Comparison of ENCODE assay signal across 8 cellular contexts in genomic region chr13:20191902-20192469, GRCh38. TPM values are rescaled to one million over a fixed set of nuclear protein-coding genes. Genes with fewer than 3 reads are reported as not detected.
DNase-seq lines count a peak whose midpoint lies in the region; ATAC-seq and TF ChIP-seq lines count a peak whose summit lies in the region.

No MANE protein-coding gene starts in this region.

- H3K36me3 ChIP-seq in parathyroid adenoma (ENCODE audit: control insufficient read depth, insufficient read depth, low read length) = no peaks in the 10 kb centered on the region

- no peaks in the 10 kb centered on the region for H3K4me1 ChIP-seq in parathyroid adenoma

- peaks cover 36% of the 10 kb centered on the region for H3K27me3 Mint-ChIP-seq in activated naive CD4-positive, alpha-beta T cell treated with anti-CD3 and anti-CD28 coated beads, Interleukin-2, amount 50 U/mL, for 24 hours
- H3K27me3 Mint-ChIP-seq in WTC11 (ENCODE audit: low read depth) = peaks cover 90% of the 10 kb centered on the region

- no peaks in the 10 kb centered on the region for H3K9me3 ChIP-seq in parathyroid adenoma (ENCODE audit: control insufficient read depth, low read length)

- TF ChIP-seq CTCF in WTC11 (IDR thresholded peaks at IDR 0.05) (no peak), parathyroid adenoma (IDR thresholded peaks at IDR 0.05) (no peak)

- H3K27me3 ChIP-seq in parathyroid adenoma (ENCODE audit: control insufficient read depth, insufficient read depth, low read length) = no peaks in the 10 kb centered on the region

- H3K4me3 ChIP-seq in parathyroid adenoma (ENCODE audit: low read depth, low read length) = peak overlapping the region; percentile 41

- ATAC-seq in WTC11 = peak; percentile 41
- no peak for ATAC-seq in GM19035 (IDR thresholded peaks at IDR 0.05; ENCODE audit: unreplicated experiment)

- H3K9ac ChIP-seq in parathyroid adenoma = no peak overlapping the region

- H3K27ac Mint-ChIP-seq in activated naive CD4-positive, alpha-beta T cell treated with anti-CD3 and anti-CD28 coated beads, Interleukin-2, amount 50 U/mL, for 24 hours = no peak overlapping the region
- H3K27ac Mint-ChIP-seq in WTC11 = no peak overlapping the region

- H3K36me3 Mint-ChIP-seq in activated naive CD4-positive, alpha-beta T cell treated with anti-CD3 and anti-CD28 coated beads, Interleukin-2, amount 50 U/mL, for 24 hours = no peaks in the 10 kb centered on the region
- H3K36me3 Mint-ChIP-seq in WTC11 = no peaks in the 10 kb centered on the region

- POLR2A ChIA-PET in WTC11 (lab: Charles Lee) = no interaction called here

- CTCF ChIA-PET in WTC11 (lab: Charles Lee) = interaction anchor here (0.5 to 2.2 kb wide), 12 partner anchors 10 to 1052 kb away, joined by 3 to 9 read pairs (median 4); partner anchors contain the start of gene GJA3

- H3K4me2 ChIP-seq in parathyroid adenoma (ENCODE audit: low read length) = peak overlapping the region; percentile 81

- H3K4me1 Mint-ChIP-seq in activated naive CD4-positive, alpha-beta T cell treated with anti-CD3 and anti-CD28 coated beads, Interleukin-2, amount 50 U/mL, for 24 hours = peaks cover 19% of the 10 kb centered on the region
- H3K4me1 Mint-ChIP-seq in WTC11 = peaks cover 18% of the 10 kb centered on the region

- no peak overlapping the region for H3K27ac ChIP-seq in parathyroid adenoma

- no peak for DNase-seq in activated naive CD4-positive, alpha-beta T cell treated with Interleukin-2 at 50 U/mL for 16 hours
- DNase-seq in WTC11 (ENCODE audit: low spot score) (peak; percentile 53), glomerular visceral epithelial cell (ENCODE audit: extremely low spot score) (peak; percentile 33), DMS153 treated with DMSO at 0.1 percent for 48 hours (lab: John Stamatoyannopoulos, UW; ENCODE audit: unreplicated experiment) (no peak), SK-N-DZ (ENCODE audit: low spot score) (no peak)

- H2AFZ ChIP-seq in parathyroid adenoma = peak overlapping the region; percentile 68

- H3K4me3 Mint-ChIP-seq in activated naive CD4-positive, alpha-beta T cell treated with anti-CD3 and anti-CD28 coated beads, Interleukin-2, amount 50 U/mL, for 24 hours = peak overlapping the region; percentile 69
- H3K4me3 Mint-ChIP-seq in WTC11 = peak overlapping the region; percentile 68

- no peaks in the 10 kb centered on the region for H3K9me3 Mint-ChIP-seq in activated naive CD4-positive, alpha-beta T cell treated with anti-CD3 and anti-CD28 coated beads, Interleukin-2, amount 50 U/mL, for 24 hours
- H3K9me3 Mint-ChIP-seq in WTC11 = no peaks in the 10 kb centered on the region

- no peaks in the 10 kb centered on the region for H3K79me2 ChIP-seq in parathyroid adenoma

TF ChIP-seq in WTC11, 78 proteins besides CTCF, POLR2A, EP300 and RAD21:
- TF ChIP-seq, protein P1, sequence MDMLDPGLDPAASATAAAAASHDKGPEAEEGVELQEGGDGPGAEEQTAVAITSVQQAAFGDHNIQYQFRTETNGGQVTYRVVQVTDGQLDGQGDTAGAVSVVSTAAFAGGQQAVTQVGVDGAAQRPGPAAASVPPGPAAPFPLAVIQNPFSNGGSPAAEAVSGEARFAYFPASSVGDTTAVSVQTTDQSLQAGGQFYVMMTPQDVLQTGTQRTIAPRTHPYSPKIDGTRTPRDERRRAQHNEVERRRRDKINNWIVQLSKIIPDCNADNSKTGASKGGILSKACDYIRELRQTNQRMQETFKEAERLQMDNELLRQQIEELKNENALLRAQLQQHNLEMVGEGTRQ (CRISPR knock-in tag; IDR thresholded peaks at IDR 0.05) = 0 out of 2 replicates have a peak, but pooled peaks have one; percentile 27
- TF ChIP-seq ATF1 (CRISPR knock-in tag; IDR thresholded peaks at IDR 0.05) = no peak

RNA-seq across cellular contexts. Expression of gene GJB2, which starts 0.8 kb away (rescaled TPM):
- total RNA-seq in WTC11 (2021) = 0.11 TPM in 2 of 3 replicates, not detected in the other
- polyA plus RNA-seq in SK-N-DZ (2014; cell fraction: cytosol; rRNA removed) = not detected in 2 replicates
- not detected in 2 replicates for polyA plus RNA-seq in SK-N-DZ (2014; cell fraction: nucleus; rRNA removed)

RNA-seq across cellular contexts. Expression of gene GJA3, which starts 31.1 kb away (rescaled TPM):
- 0.48 to 0.85 TPM (median 0.82 TPM) in 3 replicates for total RNA-seq in WTC11 (2021)
- not detected in 2 replicates for polyA plus RNA-seq in SK-N-DZ (2014; cell fraction: cytosol; rRNA removed)
- not detected in 2 replicates for polyA plus RNA-seq in SK-N-DZ (2014; cell fraction: nucleus; rRNA removed)

RNA-seq across cellular contexts. Expression of gene GJB6, which starts 40.1 kb away (rescaled TPM):
- total RNA-seq in WTC11 (2021) = not detected in 3 replicates
- polyA plus RNA-seq in SK-N-DZ (2014; cell fraction: cytosol; rRNA removed) = not detected in 2 replicates
- not detected in 2 replicates for polyA plus RNA-seq in SK-N-DZ (2014; cell fraction: nucleus; rRNA removed)

Comparison
In these comparisons a context has a peak if more than half of its experiments do, and no peak if none do; other contexts are left out.
1. DNase-seq: peak in WTC11 (single experiment) and glomerular visceral epithelial cell (single experiment); none in activated naive CD4-positive, alpha-beta T cell treated with Interleukin-2 at 50 U/mL for 16 hours (single experiment), DMS153 treated with DMSO at 0.1 percent for 48 hours (single experiment) and SK-N-DZ (single experiment).